ENCODE assay signal across 10 cellular contexts in the genomic region with DNA sequence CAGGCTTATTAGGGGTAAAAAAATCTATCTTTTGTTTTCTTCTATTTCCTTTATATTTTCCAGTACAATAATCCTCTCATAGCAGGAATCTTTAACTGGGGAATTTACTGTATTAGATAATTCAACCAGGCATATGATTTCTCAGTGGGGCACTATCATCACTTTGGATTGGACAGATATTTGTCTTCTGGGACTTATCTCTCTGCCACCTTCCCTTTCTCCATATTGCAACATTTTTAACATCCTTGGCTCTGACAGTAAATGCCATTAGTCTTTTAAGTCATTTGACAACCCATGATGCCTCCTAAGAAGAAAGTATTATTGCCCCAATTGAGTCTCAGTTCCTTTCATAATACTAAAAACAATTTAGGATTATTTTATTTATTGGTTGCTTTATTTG.
"Had no signal": no experiment of that assay in that cellular context is flagged by ENCODE, and none has a peak within 500 bp of the region (broad histone marks: within the 10 kb centered on the region; RNA-seq: fewer than 3 reads in every experiment).

No MANE protein-coding gene starts in this region.

- H2AFZ ChIP-seq: GM23338 had no signal

- H3K27me3 Mint-ChIP-seq: IgD-negative memory B cell had no signal

- H3K9me3 ChIP-seq: HAP-1 had no signal

- H3K27ac Mint-ChIP-seq: GM23338, HFFc6, IgD-negative memory B cell had no signal

- H3K4me3 ChIP-seq: GM23338, HAP-1 had no signal

- H3K36me3 ChIP-seq: HAP-1 had no signal

- FAIRE-seq: H1, HepG2 had no signal

- H3K9me3 Mint-ChIP-seq: GM23338 had no signal

- H3K4me3 Mint-ChIP-seq: GM23338, HFFc6, IgD-negative memory B cell had no signal

- DNase-seq: H7, HFFc6, KG1 had no signal

- H3K36me3 Mint-ChIP-seq: IgD-negative memory B cell had no signal

- H3K27ac ChIP-seq: HL-60 had no signal

- H3K4me1 Mint-ChIP-seq: IgD-negative memory B cell had no signal

- ATAC-seq: GM23338, HCT116, HepG2 had no signal

- H3K4me2 ChIP-seq: GM23338 had no signal

- H3K4me1 ChIP-seq: HAP-1 had no signal
